ENCODE assay signal across 26 cellular contexts in the genomic region with DNA sequence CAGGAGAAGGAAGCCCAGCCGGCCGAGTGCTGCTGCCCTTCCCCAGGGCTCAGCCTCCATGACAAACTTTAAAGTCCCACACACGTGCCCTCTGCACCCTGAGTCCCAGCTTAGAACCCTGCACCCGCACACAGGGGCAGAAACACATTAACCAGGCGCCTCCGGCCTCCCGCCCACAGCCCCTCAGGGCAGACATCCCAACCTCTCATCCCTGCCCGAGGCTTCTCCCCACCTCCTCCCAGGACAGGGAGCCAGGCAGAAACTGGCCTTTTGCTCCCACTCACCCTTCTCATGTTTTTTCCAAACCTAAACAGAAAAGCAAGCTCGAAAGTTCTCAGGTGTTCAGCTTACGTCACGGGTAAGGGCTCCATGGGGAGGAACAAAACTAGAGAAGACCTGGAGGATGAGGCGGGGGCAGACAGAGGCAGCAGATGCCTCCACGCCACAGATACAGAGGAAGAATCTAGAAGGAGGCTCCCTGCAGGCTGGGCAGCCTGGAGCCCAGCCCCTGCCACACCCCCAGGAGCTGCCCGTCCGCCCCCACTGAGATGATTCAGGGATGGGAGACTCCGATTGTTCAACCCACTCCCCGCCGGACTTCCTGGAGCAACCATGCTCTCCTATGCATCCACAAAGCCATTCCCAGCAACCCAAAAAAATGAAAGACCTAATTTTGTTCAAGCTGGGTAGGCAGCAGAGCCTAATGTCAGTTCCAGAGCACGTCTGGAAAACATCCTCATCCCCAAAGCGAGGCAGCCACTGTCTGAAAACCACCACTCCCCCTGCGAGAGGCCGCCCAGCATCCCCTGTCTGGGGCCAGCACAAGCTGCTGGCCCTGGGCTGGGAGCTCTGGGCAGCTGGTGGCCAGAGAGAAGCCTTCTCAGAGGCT. TPM values are rescaled to one million over a fixed set of nuclear protein-coding genes. Genes with fewer than 3 reads are reported as not detected.
DNase-seq lines count a peak whose midpoint lies in the region; TF ChIP-seq lines count a peak whose summit lies in the region.
"Had no signal": no experiment of that assay in that cellular context is flagged by ENCODE, and none has a peak within 500 bp of the region (broad histone marks: within the 10 kb centered on the region; RNA-seq: fewer than 3 reads in every experiment).

No MANE protein-coding gene starts in this region.

- H2AFZ ChIP-seq in neural progenitor cell (replicated peaks) = no peak overlapping the region

- H3K4me2 ChIP-seq in neural progenitor cell = no peak overlapping the region
- H3K4me2 ChIP-seq: A549 had no signal

- H3K4me1 ChIP-seq in neural progenitor cell = peaks cover 16% of the 10 kb centered on the region
- H3K4me1 ChIP-seq: A549, colonic mucosa, left ventricle myocardium inferior, right atrium auricular region, vagina had no signal

- no peak overlapping the region for H3K9ac ChIP-seq in neural progenitor cell

- TF ChIP-seq CTCF in brain (conservative IDR thresholded peaks at IDR 0.05) (no peak), neural progenitor cell (IDR thresholded peaks at IDR 0.05) (no peak)

- H3K4me1 Mint-ChIP-seq in brain (peaks cover 71% of the 10 kb centered on the region), neural progenitor cell (peaks cover 49% of the 10 kb centered on the region)
- H3K4me1 Mint-ChIP-seq: activated T-helper 17 cell treated with anti-CD3 and anti-CD28 coated beads, Interleukin-2, amount 50 U/mL, for 72 hours had no signal

- H3K9me3 Mint-ChIP-seq in brain (no peaks in the 10 kb centered on the region), neural progenitor cell (no peaks in the 10 kb centered on the region)
- H3K9me3 Mint-ChIP-seq: activated naive CD4-positive, alpha-beta T cell treated with anti-CD3 and anti-CD28 coated beads, Interleukin-2, amount 50 U/mL, for 72 hours; activated T-helper 17 cell treated with anti-CD3 and anti-CD28 coated beads, Interleukin-2, amount 50 U/mL, for 72 hours; nephron progenitor cell; T-helper 2 cell treated with Interferon-gamma antibody and Interleukin-4, amounts not matched to agents 5 μg/mL and 100 μg/mL, for 36 hours had no signal

- peaks cover 66% of the 10 kb centered on the region for H3K79me2 ChIP-seq in neural progenitor cell (ENCODE audit: low read depth)

- DNase-seq in ELR (ENCODE audit: low read depth) = peak; percentile 26
- peak; percentile 25 for DNase-seq in NCI-H2227 treated with DMSO at 0.1 percent for 48 hours (lab: John Stamatoyannopoulos, UW)
- DNase-seq in neural progenitor cell (ENCODE audit: low spot score) = no peak
- no peak for DNase-seq in activated naive CD4-positive, alpha-beta T cell treated with Interleukin-2 at 50 U/mL for 16 hours
- DNase-seq in NCI-H128 (lab: John Stamatoyannopoulos, UW; ENCODE audit: unreplicated experiment) = no peak
- DNase-seq in DMS79 (lab: John Stamatoyannopoulos, UW) = no peak
- DNase-seq in ureter (ENCODE audit: low spot score) = no peak
- DNase-seq: Calu3; colonic mucosa; effector CD8-positive, alpha-beta T cell; left ventricle myocardium inferior; mesenchymal stem cell; nephron progenitor cell; stimulated activated CD4-positive, alpha-beta T cell treated with anti-CD3 and anti-CD28 coated beads, Interleukin-1b, Interleukin-23, amount 100 ng/mL, for 48 hours; stimulated activated naive CD8-positive, alpha-beta T cell treated with anti-CD3 and anti-CD28 coated beads, Interleukin-15, Interleukin-2, amounts not matched to agents 100 U/mL and 50 U/mL, for 24 hours had no signal

- H3F3A ChIP-seq in neural progenitor cell (ENCODE audit: low read depth) = no peaks in the 10 kb centered on the region

- H4K20me1 ChIP-seq in neural progenitor cell (ENCODE audit: low read depth) = peaks cover 99% of the 10 kb centered on the region

- H3K4me3 Mint-ChIP-seq in brain = peak overlapping the region in 3 of 5 experiments; percentile 28 to 39 (median 37)
- H3K4me3 Mint-ChIP-seq in neural progenitor cell = peak overlapping the region; percentile 46
- H3K4me3 Mint-ChIP-seq: activated T-helper 17 cell treated with anti-CD3 and anti-CD28 coated beads, Interleukin-2, amount 50 U/mL, for 72 hours; nephron progenitor cell; T-helper 2 cell treated with Interferon-gamma antibody and Interleukin-4, amounts not matched to agents 5 μg/mL and 100 μg/mL, for 36 hours had no signal

- no peaks in the 10 kb centered on the region for H3K9me3 ChIP-seq in neural progenitor cell (ENCODE audit: low read depth)
- H3K9me3 ChIP-seq: A549, colonic mucosa, left ventricle myocardium inferior, right atrium auricular region, thoracic aorta, vagina had no signal

- H3K27me3 ChIP-seq in neural progenitor cell = no peaks in the 10 kb centered on the region
- H3K27me3 ChIP-seq: colonic mucosa, right atrium auricular region, vagina had no signal

- no peaks in the 10 kb centered on the region for H3K36me3 ChIP-seq in neural progenitor cell
- H3K36me3 ChIP-seq: colonic mucosa, left ventricle myocardium inferior, right atrium auricular region, thoracic aorta, vagina had no signal

- H3K27me3 Mint-ChIP-seq in brain = peaks cover 3% of the 10 kb centered on the region
- H3K27me3 Mint-ChIP-seq in neural progenitor cell (ENCODE audit: insufficient read depth, low read depth) = peaks cover 4% of the 10 kb centered on the region

- H3K27ac ChIP-seq in neural progenitor cell = no peak overlapping the region
- H3K27ac ChIP-seq: A549, colonic mucosa, epithelial cell of prostate, left ventricle myocardium inferior, right atrium auricular region, thoracic aorta, vagina had no signal

- H3K27ac Mint-ChIP-seq in brain (peak overlapping the region; percentile 38 to 89 (median 81)), neural progenitor cell (no peak overlapping the region)
- H3K27ac Mint-ChIP-seq: activated naive CD4-positive, alpha-beta T cell treated with anti-CD3 and anti-CD28 coated beads, Interleukin-2, amount 50 U/mL, for 72 hours; activated T-helper 17 cell treated with anti-CD3 and anti-CD28 coated beads, Interleukin-2, amount 50 U/mL, for 72 hours; nephron progenitor cell; T-helper 2 cell treated with Interferon-gamma antibody and Interleukin-4, amounts not matched to agents 5 μg/mL and 100 μg/mL, for 36 hours had no signal

- H3K36me3 Mint-ChIP-seq in brain (no peaks in the 10 kb centered on the region), neural progenitor cell (no peaks in the 10 kb centered on the region)
- H3K36me3 Mint-ChIP-seq: activated naive CD4-positive, alpha-beta T cell treated with anti-CD3 and anti-CD28 coated beads, Interleukin-2, amount 50 U/mL, for 72 hours had no signal

- no peak overlapping the region for H3K4me3 ChIP-seq in neural progenitor cell
- H3K4me3 ChIP-seq: A549, colonic mucosa, left ventricle myocardium inferior, right atrium auricular region, thoracic aorta, vagina had no signal

RNA-seq across cellular contexts. Expression of a gene that starts 8.8 kb away (rescaled TPM):
- 100 TPM for polyA plus RNA-seq in brain (ENCODE audit: insufficient read depth, low read depth, low replicate concordance)
- total RNA-seq in neural progenitor cell (ENCODE audit: low replicate concordance) = 39.5 and 106 TPM in 2 replicates
- not detected for total RNA-seq in ureter
- total RNA-seq: bronchial epithelial cell, LHCN-M2, right atrium auricular region, thoracic aorta had no signal

RNA-seq across cellular contexts. Expression of a gene that starts 35.2 kb away (rescaled TPM):
- polyA plus RNA-seq in brain (ENCODE audit: insufficient read depth, low read depth, low replicate concordance) = 1,308 TPM
- 0.54 and 1.5 TPM in 2 replicates for total RNA-seq in neural progenitor cell (ENCODE audit: low replicate concordance)
- total RNA-seq in ureter = 20.2 TPM

RNA-seq across cellular contexts. Expression of a gene that starts 56.9 kb away (rescaled TPM):
- 1,213 TPM for polyA plus RNA-seq in brain (ENCODE audit: insufficient read depth, low read depth, low replicate concordance)
- total RNA-seq in neural progenitor cell (ENCODE audit: low replicate concordance) (4.1 and 82.2 TPM in 2 replicates), ureter (507 TPM)

Comparison
In these comparisons a context has a peak if more than half of its experiments do, and no peak if none do; other contexts are left out.
1. DNase-seq: peak in ELR (single experiment) and NCI-H2227 treated with DMSO at 0.1 percent for 48 hours (single experiment); none in neural progenitor cell (single experiment), activated naive CD4-positive, alpha-beta T cell treated with Interleukin-2 at 50 U/mL for 16 hours (single experiment), NCI-H128 (single experiment), DMS79 (single experiment) and ureter (single experiment).
2. RNA of a gene that starts 8.8 kb away (total RNA-seq): 39.5 to 106 TPM in neural progenitor cell; not detected in ureter (single experiment); every median in the first group is over 10 times any median in the second.